In the genomic region with DNA sequence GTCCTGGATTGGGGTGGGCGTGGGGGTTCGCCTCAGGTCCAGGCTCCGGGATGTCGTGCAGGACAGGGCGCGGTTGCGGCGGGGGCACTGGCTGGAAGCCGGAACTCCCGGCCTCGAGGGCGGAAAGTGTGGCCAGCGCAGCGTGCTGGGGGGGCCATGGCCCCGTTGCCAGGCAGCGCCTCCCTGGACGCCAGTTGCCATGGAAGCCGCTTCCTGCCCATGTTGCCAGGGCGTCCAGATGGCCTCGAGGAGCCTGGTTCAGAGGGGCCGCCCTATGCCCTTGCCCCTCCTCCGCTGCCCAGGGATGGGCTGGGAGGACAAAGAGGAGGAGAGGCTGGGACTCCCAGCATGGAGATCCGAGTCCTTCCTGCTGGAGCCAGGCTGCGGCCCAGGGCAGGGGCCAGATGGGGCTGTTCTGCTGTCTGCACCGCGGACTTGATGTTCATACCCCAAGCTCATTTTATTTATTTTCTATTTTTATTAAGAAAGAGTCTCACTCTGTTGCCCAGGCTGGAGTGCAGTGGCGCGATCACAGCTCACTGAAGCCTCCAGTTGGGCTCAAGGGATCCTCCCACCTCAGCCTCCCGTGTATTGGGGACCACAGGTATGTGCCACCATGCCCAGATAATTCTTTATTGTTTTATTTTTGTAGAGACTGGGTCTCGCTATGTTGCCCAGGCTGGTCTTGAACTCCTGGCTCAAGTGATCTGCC, we compare ENCODE assay signal across 9 cellular contexts. TPM values are rescaled to one million over a fixed set of nuclear protein-coding genes. Genes with fewer than 3 reads are reported as not detected.
A peak's percentile ranks its signal among the peaks of the same experiment; 100 is the strongest.
DNase-seq lines count a peak whose midpoint lies in the region; ATAC-seq lines count a peak whose summit lies in the region.
"Had no signal": no experiment of that assay in that cellular context is flagged by ENCODE, and none has a peak within 500 bp of the region (broad histone marks: within the 10 kb centered on the region; RNA-seq: fewer than 3 reads in every experiment).

No MANE protein-coding gene starts in this region.

- POLR2A ChIA-PET in activated CD8-positive, alpha-beta T cell treated with anti-CD3 and anti-CD28 coated beads, Interleukin-2, amount 10 ng/mL, durations not matched to agents 7 days and 5 days (lab: Charles Lee): no interaction called here

- H3K27me3 Mint-ChIP-seq in activated CD8-positive, alpha-beta T cell treated with anti-CD3 and anti-CD28 coated beads, Interleukin-2, amount 10 ng/mL, durations not matched to agents 7 days and 5 days (ENCODE audit: low read depth): no peaks in the 10 kb centered on the region

- H3K4me1 Mint-ChIP-seq in activated CD8-positive, alpha-beta T cell treated with anti-CD3 and anti-CD28 coated beads, Interleukin-2, amount 10 ng/mL, durations not matched to agents 7 days and 5 days (ENCODE audit: low read depth): peaks cover 7% of the 10 kb centered on the region

- no peak overlapping the region for H3K4me3 Mint-ChIP-seq in activated CD8-positive, alpha-beta T cell treated with anti-CD3 and anti-CD28 coated beads, Interleukin-2, amount 10 ng/mL, durations not matched to agents 7 days and 5 days
- H3K4me3 Mint-ChIP-seq: natural killer cell had no signal

- CTCF ChIA-PET in activated CD8-positive, alpha-beta T cell treated with anti-CD3 and anti-CD28 coated beads, Interleukin-2, amount 10 ng/mL, durations not matched to agents 7 days and 5 days (lab: Charles Lee): no interaction called here

- no peak overlapping the region for H3K27ac Mint-ChIP-seq in activated CD8-positive, alpha-beta T cell treated with anti-CD3 and anti-CD28 coated beads, Interleukin-2, amount 10 ng/mL, durations not matched to agents 7 days and 5 days
- H3K27ac Mint-ChIP-seq: natural killer cell had no signal

- H3K36me3 Mint-ChIP-seq in activated CD8-positive, alpha-beta T cell treated with anti-CD3 and anti-CD28 coated beads, Interleukin-2, amount 10 ng/mL, durations not matched to agents 7 days and 5 days (ENCODE audit: low read depth): no peaks in the 10 kb centered on the region
- H3K36me3 Mint-ChIP-seq: natural killer cell had no signal

- peak; percentile 39 for ATAC-seq in activated CD8-positive, alpha-beta T cell treated with anti-CD3 and anti-CD28 coated beads, Interleukin-2, amount 10 ng/mL, durations not matched to agents 7 days and 5 days
- no peak for ATAC-seq in GM18520 (IDR thresholded peaks at IDR 0.05; ENCODE audit: unreplicated experiment)
- no peak for ATAC-seq in HG03378 (IDR thresholded peaks at IDR 0.05; ENCODE audit: unreplicated experiment)
- no peak for ATAC-seq in GM21825 (IDR thresholded peaks at IDR 0.05; ENCODE audit: unreplicated experiment)
- ATAC-seq in GM19463 (IDR thresholded peaks at IDR 0.05; ENCODE audit: unreplicated experiment): no peak

- DNase-seq in C1 segment of cervical spinal cord (lab: John Stamatoyannopoulos, UW) (peak in 10 of 14 donors; percentile 3 to 82 (median 16)), NCI-H1105 (lab: John Stamatoyannopoulos, UW) (peak; percentile 89), inferior parietal cortex (ENCODE audit: extremely low spot score) (peak; percentile 56)
- peak; percentile 65 for DNase-seq in activated CD8-positive, alpha-beta T cell treated with anti-CD3 and anti-CD28 coated beads, Interleukin-2, amount 10 ng/mL, durations not matched to agents 7 days and 5 days
- DNase-seq: natural killer cell had no signal

- H3K9me3 Mint-ChIP-seq in activated CD8-positive, alpha-beta T cell treated with anti-CD3 and anti-CD28 coated beads, Interleukin-2, amount 10 ng/mL, durations not matched to agents 7 days and 5 days (ENCODE audit: insufficient read depth): no peaks in the 10 kb centered on the region
- H3K9me3 Mint-ChIP-seq: natural killer cell had no signal

RNA-seq across cellular contexts. Expression of a gene that starts 4.6 kb away (rescaled TPM):
- not detected for total RNA-seq in activated CD8-positive, alpha-beta T cell treated with anti-CD3 and anti-CD28 coated beads, Interleukin-2, amount 10 ng/mL, durations not matched to agents 7 days and 5 days

RNA-seq across cellular contexts. Expression of a gene that starts 23.9 kb away (rescaled TPM):
- 10 to 100 TPM; 60.5 to 65.5 TPM for total RNA-seq in activated CD8-positive, alpha-beta T cell treated with anti-CD3 and anti-CD28 coated beads, Interleukin-2, amount 10 ng/mL, durations not matched to agents 7 days and 5 days

RNA-seq across cellular contexts. Expression of a gene that starts 38.5 kb away (rescaled TPM):
- total RNA-seq in activated CD8-positive, alpha-beta T cell treated with anti-CD3 and anti-CD28 coated beads, Interleukin-2, amount 10 ng/mL, durations not matched to agents 7 days and 5 days: 100 to 1,000 TPM in 1 of 2 experiments, 10 to 100 TPM in 1; 92.1 to 102 TPM

RNA-seq across cellular contexts. Expression of a gene that starts 39.6 kb away (rescaled TPM):
- total RNA-seq in activated CD8-positive, alpha-beta T cell treated with anti-CD3 and anti-CD28 coated beads, Interleukin-2, amount 10 ng/mL, durations not matched to agents 7 days and 5 days: 100 to 1,000 TPM; 320 to 332 TPM

Comparison
In these comparisons a context has a peak if more than half of its experiments do, and no peak if none do; other contexts are left out.
1. DNase-seq: peak in every context shown above with its lines; median percentile 89 in NCI-H1105; 65 in activated CD8-positive, alpha-beta T cell treated with anti-CD3 and anti-CD28 coated beads, Interleukin-2, amount 10 ng/mL, durations not matched to agents 7 days and 5 days; 56 in inferior parietal cortex; 16 in C1 segment of cervical spinal cord.